ENCODE assay signal across 13 cellular contexts in the genomic region with DNA sequence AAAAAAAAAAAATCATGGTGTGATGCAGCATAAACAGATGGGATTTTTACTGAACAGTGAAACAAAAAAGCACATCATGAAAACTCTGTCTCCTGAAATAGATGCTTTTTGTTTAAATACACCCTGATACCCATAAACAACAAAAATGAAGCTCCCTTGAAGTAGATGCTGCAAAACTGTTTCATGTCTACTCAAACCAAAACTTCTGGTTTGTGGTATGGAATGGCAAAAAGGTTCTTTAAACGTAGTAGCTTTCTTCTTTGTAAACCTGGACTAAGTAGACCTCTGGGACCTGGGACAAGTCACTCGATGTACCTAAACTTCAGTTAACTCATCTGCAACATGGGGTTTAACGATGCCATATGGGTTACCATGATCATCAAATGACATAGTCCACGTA.
DNase-seq lines count a peak whose midpoint lies in the region; ATAC-seq, FAIRE-seq and TF ChIP-seq lines count a peak whose summit lies in the region.
"Had no signal": no experiment of that assay in that cellular context is flagged by ENCODE, and none has a peak within 500 bp of the region (broad histone marks: within the 10 kb centered on the region; RNA-seq: fewer than 3 reads in every experiment).

No MANE protein-coding gene starts in this region.

- no TSS peak for BruUV-seq in PC-3 (replicated peaks; lab: Mats Ljungman, UMichigan)

- no peak overlapping the region for H3K4me3 Mint-ChIP-seq in T-helper 17 cell

- no peak overlapping the region for H3K27ac ChIP-seq in transverse colon
- no peak overlapping the region for H3K27ac ChIP-seq in PC-3 (ENCODE audit: low read length)

- WGBS in transverse colon (ENCODE audit: low coverage in 1 of 2), 2 donors = 71 to 72% methylated on average over 1 to 4 of the region's 4 CpGs

- peaks cover 12% of the 10 kb centered on the region for H3K4me1 Mint-ChIP-seq in T-helper 17 cell

- H3K4me3 ChIP-seq in transverse colon (no peak overlapping the region), PC-3 (ENCODE audit: low read length) (no peak overlapping the region)

- H3K9ac ChIP-seq in PC-3 (ENCODE audit: low read length) = no peak overlapping the region

- H3K9me3 Mint-ChIP-seq in activated naive CD4-positive, alpha-beta T cell treated with anti-CD3 and anti-CD28 coated beads, Interleukin-2, amount 50 U/mL, for 72 hours = no peaks in the 10 kb centered on the region

- H3K36me3 Mint-ChIP-seq in activated naive CD4-positive, alpha-beta T cell treated with anti-CD3 and anti-CD28 coated beads, Interleukin-2, amount 50 U/mL, for 72 hours = no peaks in the 10 kb centered on the region
- H3K36me3 Mint-ChIP-seq in T-helper 17 cell (ENCODE audit: low read depth) = peaks cover 3% of the 10 kb centered on the region

- no peak for TF ChIP-seq EP300 in transverse colon (IDR thresholded peaks at IDR 0.05; ENCODE audit: low read depth)

- H3K36me3 ChIP-seq in transverse colon (no peaks in the 10 kb centered on the region), PC-3 (ENCODE audit: low read depth, low read length) (no peaks in the 10 kb centered on the region)

- no peak overlapping the region for H3K27ac Mint-ChIP-seq in activated naive CD4-positive, alpha-beta T cell treated with anti-CD3 and anti-CD28 coated beads, Interleukin-2, amount 50 U/mL, for 72 hours
- H3K27ac Mint-ChIP-seq in T-helper 17 cell = no peak overlapping the region

- H4K20me1 ChIP-seq in PC-3 (ENCODE audit: low read length) = no peaks in the 10 kb centered on the region

- H3K9me2 ChIP-seq in PC-3 (replicated peaks; ENCODE audit: low read length) = 0 out of 2 replicates have a peak, but pooled peaks cover 3% of the 10 kb centered on the region

- TF ChIP-seq CTCF in transverse colon (IDR thresholded peaks at IDR 0.05) (no peak), PC-3 (conservative IDR thresholded peaks at IDR 0.05; ENCODE audit: low read depth, low read length) (no peak)

- TF ChIP-seq POLR2A in transverse colon (IDR thresholded peaks at IDR 0.05) = no peak

- CTCF ChIA-PET in PC-3 (lab: Charles Lee) = no interaction called here

- H3K4me2 ChIP-seq in PC-3 (ENCODE audit: low read length) = no peak overlapping the region

- no peak for DNase-seq in activated naive CD4-positive, alpha-beta T cell treated with anti-CD3 and anti-CD28 coated beads, Interleukin-2, amount 50 U/mL, for 72 hours (ENCODE audit: low spot score in 2 of 2)
- no peak for DNase-seq in activated naive CD4-positive, alpha-beta T cell treated with anti-CD3 and anti-CD28 coated beads, Interleukin-2, amount 50 U/mL, for 16 hours
- DNase-seq in T-helper 17 cell (no peak), RCC 7860 (ENCODE audit: low spot score) (no peak), transverse colon (no peak), PC-3 (no peak)
- DNase-seq: amniotic stem cell; cortex of kidney; NCI-H2107; stimulated activated CD4-positive, alpha-beta T cell treated with anti-CD3 and anti-CD28 coated beads, Interleukin-4, amount 100 ng/mL, for 4 hours had no signal

- POLR2A ChIA-PET in PC-3 (lab: Charles Lee; ENCODE audit: unreplicated experiment) = no interaction called here

- in situ Hi-C loops in transverse colon (cut with MboI; ENCODE audit: low pct_ligation_motif_present in 1 of 4, low pct_unique_long_range_greater_than_20kb in 1 of 4, low sequenced_read_pairs in 3 of 4) = no loop called here

- no peak for FAIRE-seq in RCC 7860 (lab: Jason Lieb, UNC)
- FAIRE-seq: islet of Langerhans had no signal

- H3K79me2 ChIP-seq in PC-3 (ENCODE audit: low read length) = no peaks in the 10 kb centered on the region

- H3K27me3 ChIP-seq in transverse colon = no peaks in the 10 kb centered on the region
- no peaks in the 10 kb centered on the region for H3K27me3 ChIP-seq in PC-3 (ENCODE audit: low read length)

- no peaks in the 10 kb centered on the region for H3K9me3 ChIP-seq in T-helper 17 cell (ENCODE audit: control insufficient read depth, low read length, poor library complexity, severe bottlenecking)
- H3K9me3 ChIP-seq in transverse colon = no peaks in the 10 kb centered on the region
- no peaks in the 10 kb centered on the region for H3K9me3 ChIP-seq in PC-3 (ENCODE audit: low read length)

- no peak overlapping the region for H2AFZ ChIP-seq in PC-3 (ENCODE audit: low read length)

- intact Hi-C loops in transverse colon (cut with DNase I; ENCODE audit: low total_unique reads) (no loop called here), PC-3 (cut with micrococcal nuclease) (no loop called here)

- no peaks in the 10 kb centered on the region for H3F3A ChIP-seq in PC-3 (ENCODE audit: low read length, unreplicated experiment)

- peaks cover 0 to 1% (median 0%) of the 10 kb centered on the region in 4 donors for H3K4me1 ChIP-seq in transverse colon
- H3K4me1 ChIP-seq in PC-3 (ENCODE audit: insufficient read depth, low read length) = peaks cover 18% of the 10 kb centered on the region

- H3K27me3 Mint-ChIP-seq in T-helper 17 cell = peaks cover 6% of the 10 kb centered on the region

- peak; percentile 62 to 91 for ATAC-seq in activated naive CD4-positive, alpha-beta T cell treated with anti-CD3 and anti-CD28 coated beads, Interleukin-2, amount 50 U/mL, for 72 hours
- ATAC-seq in GM21786 (IDR thresholded peaks at IDR 0.05; ENCODE audit: unreplicated experiment) (peak; percentile 48), HG03378 (IDR thresholded peaks at IDR 0.05; ENCODE audit: unreplicated experiment) (peak; percentile 53), T-helper 17 cell (no peak), PC-3 (no peak)

Comparison
In these comparisons a context has a peak if more than half of its experiments do, and no peak if none do; other contexts are left out.
1. ATAC-seq: peak in activated naive CD4-positive, alpha-beta T cell treated with anti-CD3 and anti-CD28 coated beads, Interleukin-2, amount 50 U/mL, for 72 hours (2 of 2), GM21786 (single experiment) and HG03378 (single experiment); none in T-helper 17 cell (single experiment) and PC-3 (single experiment).